In the genomic region with DNA sequence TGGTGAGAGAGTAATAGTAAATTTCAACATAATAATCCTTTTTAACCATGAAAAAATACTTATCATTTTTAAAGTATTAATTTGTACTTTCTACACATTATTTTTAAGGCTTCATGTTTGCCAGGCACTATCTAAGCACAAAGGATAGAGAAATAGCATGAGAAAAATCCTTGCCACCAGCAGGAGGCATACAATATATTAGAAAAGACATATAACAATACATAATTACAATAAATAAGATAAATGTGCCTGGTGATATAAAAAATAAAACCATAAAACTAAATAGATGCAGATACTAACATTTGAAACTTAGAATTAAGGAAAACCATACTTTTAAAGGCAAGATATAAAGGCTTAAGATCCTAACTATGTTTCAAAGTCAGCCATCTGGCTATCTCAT, we compare ENCODE assay signal across 2 cellular contexts.
TF ChIP-seq lines count a peak whose summit lies in the region.

No MANE protein-coding gene starts in this region.

TF ChIP-seq in SK-N-SH, 30 proteins besides CTCF, POLR2A, EP300 and RAD21 (continued from another document):
- TF ChIP-seq, protein P1, sequence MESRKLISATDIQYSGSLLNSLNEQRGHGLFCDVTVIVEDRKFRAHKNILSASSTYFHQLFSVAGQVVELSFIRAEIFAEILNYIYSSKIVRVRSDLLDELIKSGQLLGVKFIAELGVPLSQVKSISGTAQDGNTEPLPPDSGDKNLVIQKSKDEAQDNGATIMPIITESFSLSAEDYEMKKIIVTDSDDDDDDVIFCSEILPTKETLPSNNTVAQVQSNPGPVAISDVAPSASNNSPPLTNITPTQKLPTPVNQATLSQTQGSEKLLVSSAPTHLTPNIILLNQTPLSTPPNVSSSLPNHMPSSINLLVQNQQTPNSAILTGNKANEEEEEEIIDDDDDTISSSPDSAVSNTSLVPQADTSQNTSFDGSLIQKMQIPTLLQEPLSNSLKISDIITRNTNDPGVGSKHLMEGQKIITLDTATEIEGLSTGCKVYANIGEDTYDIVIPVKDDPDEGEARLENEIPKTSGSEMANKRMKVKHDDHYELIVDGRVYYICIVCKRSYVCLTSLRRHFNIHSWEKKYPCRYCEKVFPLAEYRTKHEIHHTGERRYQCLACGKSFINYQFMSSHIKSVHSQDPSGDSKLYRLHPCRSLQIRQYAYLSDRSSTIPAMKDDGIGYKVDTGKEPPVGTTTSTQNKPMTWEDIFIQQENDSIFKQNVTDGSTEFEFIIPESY (IDR thresholded peaks at IDR 0.05; ENCODE audit: borderline replicate concordance, low read depth), result no peak
- TF ChIP-seq MEF2A (IDR thresholded peaks at IDR 0.05; ENCODE audit: borderline replicate concordance, low read depth) (no peak), POLR2AphosphoS5 (IDR thresholded peaks at IDR 0.05; ENCODE audit: low read depth, low read length) (no peak), NFIC (IDR thresholded peaks at IDR 0.05; ENCODE audit: borderline replicate concordance) (no peak), CHD2 (IDR thresholded peaks at IDR 0.05; ENCODE audit: low read length, partially characterized antibody) (no peak), SMC3 (IDR thresholded peaks at IDR 0.05; ENCODE audit: low read depth, low read length) (no peak), ELF1 (IDR thresholded peaks at IDR 0.05) (no peak), SIN3A (IDR thresholded peaks at IDR 0.05; ENCODE audit: borderline replicate concordance, low read depth, low read length) (no peak), JUND (IDR thresholded peaks at IDR 0.05) (no peak), TCF12 (IDR thresholded peaks at IDR 0.05) (no peak)
- TF ChIP-seq, protein P2, sequence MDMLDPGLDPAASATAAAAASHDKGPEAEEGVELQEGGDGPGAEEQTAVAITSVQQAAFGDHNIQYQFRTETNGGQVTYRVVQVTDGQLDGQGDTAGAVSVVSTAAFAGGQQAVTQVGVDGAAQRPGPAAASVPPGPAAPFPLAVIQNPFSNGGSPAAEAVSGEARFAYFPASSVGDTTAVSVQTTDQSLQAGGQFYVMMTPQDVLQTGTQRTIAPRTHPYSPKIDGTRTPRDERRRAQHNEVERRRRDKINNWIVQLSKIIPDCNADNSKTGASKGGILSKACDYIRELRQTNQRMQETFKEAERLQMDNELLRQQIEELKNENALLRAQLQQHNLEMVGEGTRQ (IDR thresholded peaks at IDR 0.05; ENCODE audit: borderline replicate concordance, low read depth, low read length), result no peak
- TF ChIP-seq, protein P3, sequence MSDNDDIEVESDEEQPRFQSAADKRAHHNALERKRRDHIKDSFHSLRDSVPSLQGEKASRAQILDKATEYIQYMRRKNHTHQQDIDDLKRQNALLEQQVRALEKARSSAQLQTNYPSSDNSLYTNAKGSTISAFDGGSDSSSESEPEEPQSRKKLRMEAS (IDR thresholded peaks at IDR 0.05; ENCODE audit: low read depth), result no peak

TF ChIP-seq in SK-N-SH treated with all-trans-retinoic acid at 6 μM for 48 hours, 23 proteins besides CTCF, POLR2A, EP300 and RAD21 (continued from another document):
- TF ChIP-seq, protein P4, sequence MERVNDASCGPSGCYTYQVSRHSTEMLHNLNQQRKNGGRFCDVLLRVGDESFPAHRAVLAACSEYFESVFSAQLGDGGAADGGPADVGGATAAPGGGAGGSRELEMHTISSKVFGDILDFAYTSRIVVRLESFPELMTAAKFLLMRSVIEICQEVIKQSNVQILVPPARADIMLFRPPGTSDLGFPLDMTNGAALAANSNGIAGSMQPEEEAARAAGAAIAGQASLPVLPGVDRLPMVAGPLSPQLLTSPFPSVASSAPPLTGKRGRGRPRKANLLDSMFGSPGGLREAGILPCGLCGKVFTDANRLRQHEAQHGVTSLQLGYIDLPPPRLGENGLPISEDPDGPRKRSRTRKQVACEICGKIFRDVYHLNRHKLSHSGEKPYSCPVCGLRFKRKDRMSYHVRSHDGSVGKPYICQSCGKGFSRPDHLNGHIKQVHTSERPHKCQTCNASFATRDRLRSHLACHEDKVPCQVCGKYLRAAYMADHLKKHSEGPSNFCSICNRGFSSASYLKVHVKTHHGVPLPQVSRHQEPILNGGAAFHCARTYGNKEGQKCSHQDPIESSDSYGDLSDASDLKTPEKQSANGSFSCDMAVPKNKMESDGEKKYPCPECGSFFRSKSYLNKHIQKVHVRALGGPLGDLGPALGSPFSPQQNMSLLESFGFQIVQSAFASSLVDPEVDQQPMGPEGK (CRISPR knock-in tag; IDR thresholded peaks at IDR 0.05; ENCODE audit: borderline replicate concordance), result no peak
- TF ChIP-seq ZFP30 (CRISPR knock-in tag; IDR thresholded peaks at IDR 0.05) (no peak), ZNF565 (CRISPR knock-in tag; conservative IDR thresholded peaks at IDR 0.05; ENCODE audit: low read depth) (no peak), TOX (CRISPR knock-in tag; IDR thresholded peaks at IDR 0.05; ENCODE audit: borderline replicate concordance) (no peak), TCF4 (CRISPR knock-in tag; IDR thresholded peaks at IDR 0.05; ENCODE audit: borderline replicate concordance) (no peak), ZNF8 (CRISPR knock-in tag; IDR thresholded peaks at IDR 0.05) (no peak), ZC3H10 (CRISPR knock-in tag; IDR thresholded peaks at IDR 0.05) (no peak), ZNF70 (CRISPR knock-in tag; IDR thresholded peaks at IDR 0.05) (no peak), GLIS3 (CRISPR knock-in tag; IDR thresholded peaks at IDR 0.05) (no peak)
- TF ChIP-seq, protein P5, sequence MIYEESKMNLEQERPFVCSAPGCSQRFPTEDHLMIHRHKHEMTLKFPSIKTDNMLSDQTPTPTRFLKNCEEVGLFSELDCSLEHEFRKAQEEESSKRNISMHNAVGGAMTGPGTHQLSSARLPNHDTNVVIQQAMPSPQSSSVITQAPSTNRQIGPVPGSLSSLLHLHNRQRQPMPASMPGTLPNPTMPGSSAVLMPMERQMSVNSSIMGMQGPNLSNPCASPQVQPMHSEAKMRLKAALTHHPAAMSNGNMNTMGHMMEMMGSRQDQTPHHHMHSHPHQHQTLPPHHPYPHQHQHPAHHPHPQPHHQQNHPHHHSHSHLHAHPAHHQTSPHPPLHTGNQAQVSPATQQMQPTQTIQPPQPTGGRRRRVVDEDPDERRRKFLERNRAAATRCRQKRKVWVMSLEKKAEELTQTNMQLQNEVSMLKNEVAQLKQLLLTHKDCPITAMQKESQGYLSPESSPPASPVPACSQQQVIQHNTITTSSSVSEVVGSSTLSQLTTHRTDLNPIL (CRISPR knock-in tag; IDR thresholded peaks at IDR 0.05; ENCODE audit: low read depth), result no peak
